Comparison of ENCODE assay signal across 7 cellular contexts in the genomic region with DNA sequence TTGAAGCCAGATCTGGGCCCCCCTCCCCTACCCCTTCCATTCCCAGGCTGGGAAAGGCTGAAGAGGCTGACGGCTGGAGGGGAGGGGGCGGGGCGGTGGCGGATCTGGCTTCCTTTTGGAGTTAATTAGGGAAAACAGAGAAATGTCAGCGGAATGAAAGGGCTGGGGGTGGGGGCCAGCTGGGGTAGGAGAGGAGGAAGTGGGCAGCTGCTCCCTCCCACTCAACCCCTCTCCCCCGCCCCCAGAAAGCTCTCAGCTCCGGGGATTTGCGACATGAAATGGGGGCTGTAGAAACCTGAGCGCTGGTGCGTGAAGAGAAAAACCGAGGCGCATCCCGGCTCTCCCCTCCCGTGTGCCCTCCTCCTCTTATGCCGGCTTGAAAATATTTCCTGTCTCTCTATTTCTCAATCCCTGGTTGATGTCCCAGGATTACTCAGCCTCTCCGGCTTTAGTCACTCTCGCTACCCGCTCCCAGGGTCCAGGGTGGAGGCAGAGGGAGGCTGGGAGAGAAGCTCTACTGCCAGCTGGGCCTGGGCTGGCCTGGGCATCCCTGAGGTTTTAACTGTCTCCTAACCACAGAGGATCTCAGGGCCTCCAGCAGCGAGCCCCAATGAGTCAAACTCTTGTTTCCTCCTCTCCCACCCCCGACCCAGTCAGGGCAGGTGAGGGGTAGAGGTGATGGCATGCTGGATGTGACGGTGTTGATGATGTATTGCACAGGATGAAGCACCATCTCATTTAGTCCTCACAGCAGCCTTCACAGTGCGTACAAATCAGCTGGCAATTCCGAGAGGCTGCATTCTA. TPM values are rescaled to one million over a fixed set of nuclear protein-coding genes. Genes with fewer than 3 reads are reported as not detected.
DNase-seq lines count a peak whose midpoint lies in the region; ATAC-seq and TF ChIP-seq lines count a peak whose summit lies in the region.

No MANE protein-coding gene starts in this region.

- intact Hi-C loops in thyroid gland (cut with DNase I) = no loop called here
- intact Hi-C loops in CD4-positive, alpha-beta memory T cell (cut with micrococcal nuclease) = no loop called here

- DNase-seq in NCI-H2171 treated with DMSO at 0.1 percent for 48 hours (lab: John Stamatoyannopoulos, UW) (peak; percentile 51), cardiac fibroblast (ENCODE audit: low read depth in 2 of 2) (peak; percentile 94 to 97), left kidney (ENCODE audit: low read depth, low spot score) (peak; percentile 97), thyroid gland (peak; percentile 31 to 38), NCI-H2081 treated with DMSO at 0.1 percent for 48 hours (lab: John Stamatoyannopoulos, UW) (no peak)
- no peak for DNase-seq in CD4-positive, alpha-beta memory T cell

- POLR2A ChIA-PET in CD4-positive, alpha-beta memory T cell (lab: Charles Lee; ENCODE audit: partially characterized antibody) = no interaction called here

- no peaks in the 10 kb centered on the region for H3K27me3 ChIP-seq in thyroid gland
- H3K27me3 ChIP-seq in CD4-positive, alpha-beta memory T cell (ENCODE audit: insufficient read depth, low read length) = no peaks in the 10 kb centered on the region

- H3K9me3 Mint-ChIP-seq in CD4-positive, alpha-beta memory T cell = no peaks in the 10 kb centered on the region

- peaks cover 9 to 18% (median 12%) of the 10 kb centered on the region in 4 donors for H3K4me1 Mint-ChIP-seq in CD4-positive, alpha-beta memory T cell

- no peak overlapping the region for H3K4me3 Mint-ChIP-seq in CD4-positive, alpha-beta memory T cell

- no peak overlapping the region for H3K27ac Mint-ChIP-seq in CD4-positive, alpha-beta memory T cell

- peak; percentile 23 for ATAC-seq in GM18870 (IDR thresholded peaks at IDR 0.05; ENCODE audit: unreplicated experiment)

- peaks cover 22 to 39% of the 10 kb centered on the region in 2 donors for H3K4me1 ChIP-seq in thyroid gland
- H3K4me1 ChIP-seq in CD4-positive, alpha-beta memory T cell (ENCODE audit: insufficient read depth, low read length) = peaks cover 11% of the 10 kb centered on the region

- no peak for TF ChIP-seq POLR2A in thyroid gland (IDR thresholded peaks at IDR 0.05)

- H3K4me3 ChIP-seq in cardiac fibroblast (replicated peaks in 1 of 2; ENCODE audit: low read depth in 2 of 2, low read length in 2 of 2) (peak overlapping the region; percentile 23 to 38), thyroid gland (replicated peaks in 1 of 3) (peak overlapping the region in 1 of 3 donors; percentile 23)
- no peak overlapping the region for H3K4me3 ChIP-seq in CD4-positive, alpha-beta memory T cell (ENCODE audit: low read length in 2 of 2)

- CTCF ChIA-PET in CD4-positive, alpha-beta memory T cell (lab: Charles Lee; ENCODE audit: partially characterized antibody) = interaction anchor here (1.1 to 8.1 kb wide), 9 partner anchors 8 to 180 kb away, joined by 3 to 144 read pairs (median 7); partner anchors contain the start of gene PCDHGA10

- 18 to 26% methylated on average over 23 of the region's 23 CpGs for WGBS in thyroid gland, 2 donors

- TF ChIP-seq CTCF in cardiac fibroblast (IDR thresholded peaks at IDR 0.05; ENCODE audit: low read depth, low read length) = no peak
- TF ChIP-seq CTCF in thyroid gland (IDR thresholded peaks at IDR 0.05) = no peak

- no peaks in the 10 kb centered on the region for H3K9me3 ChIP-seq in thyroid gland
- H3K9me3 ChIP-seq in CD4-positive, alpha-beta memory T cell (ENCODE audit: control insufficient read depth in 1 of 2, low read length in 2 of 2) = no peaks in the 10 kb centered on the region

- H3K36me3 Mint-ChIP-seq in CD4-positive, alpha-beta memory T cell = peaks cover 4 to 12% of the 10 kb centered on the region in 2 donors

- peaks cover 0 to 3% of the 10 kb centered on the region in 2 donors for H3K27me3 Mint-ChIP-seq in CD4-positive, alpha-beta memory T cell

- H3K36me3 ChIP-seq in thyroid gland = peaks cover 0 to 10% of the 10 kb centered on the region in 2 donors
- no peaks in the 10 kb centered on the region for H3K36me3 ChIP-seq in CD4-positive, alpha-beta memory T cell (ENCODE audit: insufficient read depth, low read length)

- peak overlapping the region; percentile 48 to 85 (median 81) for H3K27ac ChIP-seq in thyroid gland
- no peak overlapping the region for H3K27ac ChIP-seq in CD4-positive, alpha-beta memory T cell (ENCODE audit: low read depth, low read length)

RNA-seq across cellular contexts. Expression of gene PCDHGC5, which starts 20.1 kb away (rescaled TPM):
- 1 to 10 TPM; 1.8 to 3.4 (median 2.1) TPM for total RNA-seq in thyroid gland
- total RNA-seq in CD4-positive, alpha-beta memory T cell = not detected
- not detected for polyA plus RNA-seq in CD4-positive, alpha-beta memory T cell

RNA-seq across cellular contexts. Expression of gene PCDHGC4, which starts 24.2 kb away (rescaled TPM):
- total RNA-seq in thyroid gland = 10 to 100 TPM in 1 of 4 donors, 1 to 10 TPM in 3; 2.5 to 10.7 (median 4.8) TPM
- not detected for total RNA-seq in CD4-positive, alpha-beta memory T cell
- under 1 TPM in 1 of 2 donors, not detected in 1; 0.11 TPM for polyA plus RNA-seq in CD4-positive, alpha-beta memory T cell

RNA-seq across cellular contexts. Expression of gene PCDHGC3, which starts 33.2 kb away (rescaled TPM):
- 10 to 100 TPM; 24.7 to 31.5 (median 27.6) TPM for total RNA-seq in thyroid gland
- total RNA-seq in CD4-positive, alpha-beta memory T cell = under 1 TPM in 1 of 2 experiments, not detected in 1; 0.17 TPM
- polyA plus RNA-seq in CD4-positive, alpha-beta memory T cell = under 1 TPM in 1 of 2 donors, not detected in 1; 0.14 TPM

Comparison
In these comparisons a context has a peak if more than half of its experiments do, and no peak if none do; other contexts are left out.
1. DNase-seq: peak in NCI-H2171 treated with DMSO at 0.1 percent for 48 hours (single experiment), cardiac fibroblast (2 of 2), left kidney (single experiment) and thyroid gland (2 of 2); none in CD4-positive, alpha-beta memory T cell (0 of 5) and NCI-H2081 treated with DMSO at 0.1 percent for 48 hours (single experiment).
2. H3K4me3 ChIP-seq: peak in cardiac fibroblast (2 of 2); none in CD4-positive, alpha-beta memory T cell (0 of 2).
3. RNA of gene PCDHGC3, which starts 33.2 kb away (total RNA-seq): 24.7 to 31.5 TPM in thyroid gland; 0.17 TPM in CD4-positive, alpha-beta memory T cell; every median in the first group is over 10 times any median in the second.